8 cellular contexts compared by ENCODE assay signal in the genomic region with DNA sequence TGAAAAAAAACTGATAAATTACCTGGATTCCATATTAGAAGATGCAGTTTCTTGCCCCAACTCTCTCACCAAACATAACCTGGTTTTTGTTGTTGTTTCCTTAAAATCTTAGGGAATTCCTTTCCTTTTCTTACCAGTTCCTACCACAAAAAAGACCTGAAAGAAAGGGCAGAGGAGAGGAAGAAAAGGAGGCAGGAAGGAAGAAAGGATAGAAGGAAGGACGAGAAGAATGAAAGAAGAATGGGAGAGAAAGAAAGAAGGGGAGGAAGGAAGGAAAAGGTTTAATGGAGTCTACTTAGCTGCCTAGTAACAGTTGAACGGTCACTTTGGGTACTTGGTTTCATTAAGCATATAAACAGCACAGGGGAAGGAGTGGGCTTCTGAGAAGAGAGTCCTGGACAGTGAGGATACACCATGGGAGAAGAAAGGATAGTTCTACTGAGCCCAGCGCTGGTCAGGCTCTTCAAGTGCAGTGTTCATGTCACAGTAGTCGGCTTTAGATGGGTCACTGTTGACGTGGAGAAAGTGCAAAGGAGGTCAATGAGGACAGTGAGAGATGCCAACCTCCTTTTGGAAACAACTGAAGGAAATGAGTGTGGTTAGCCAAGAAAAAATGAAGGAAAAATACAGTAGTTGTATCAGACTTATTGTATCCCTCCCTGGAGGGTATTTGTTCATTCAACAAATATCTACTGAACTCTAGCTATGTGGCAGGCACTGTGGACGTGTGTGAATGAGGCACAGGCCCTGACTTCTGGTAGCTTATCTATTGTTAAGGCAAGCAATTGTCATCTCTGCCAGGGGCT. TPM values are rescaled to one million over a fixed set of nuclear protein-coding genes. Genes with fewer than 3 reads are reported as not detected.
DNase-seq lines count a peak whose midpoint lies in the region; ATAC-seq and TF ChIP-seq lines count a peak whose summit lies in the region.

No MANE protein-coding gene starts in this region.

- H3K79me2 ChIP-seq in DND-41 (ENCODE audit: insufficient read depth, low read length) (peaks cover 42% of the 10 kb centered on the region), PC-3 (ENCODE audit: low read length) (peaks cover 39% of the 10 kb centered on the region), osteoblast (ENCODE audit: insufficient read depth, low read length) (peaks cover 38% of the 10 kb centered on the region)

- H3K9me3 ChIP-seq in DND-41 (ENCODE audit: insufficient read depth, low read length, severe bottlenecking) (no peaks in the 10 kb centered on the region), PC-3 (ENCODE audit: low read length) (no peaks in the 10 kb centered on the region), endocrine pancreas (ENCODE audit: control insufficient read depth, low read length) (no peaks in the 10 kb centered on the region), osteoblast (ENCODE audit: low read depth, low read length) (no peaks in the 10 kb centered on the region)

- H3K27ac ChIP-seq in DND-41 (ENCODE audit: low read length) (peak overlapping the region; percentile 90), PC-3 (ENCODE audit: low read length) (no peak overlapping the region), osteoblast (ENCODE audit: low read depth, low read length) (peak overlapping the region; percentile 93)

- H3K4me2 ChIP-seq in DND-41 (ENCODE audit: insufficient read depth, low read length) (peak overlapping the region; percentile 75), PC-3 (ENCODE audit: low read length) (peak overlapping the region; percentile 76), osteoblast (ENCODE audit: insufficient read depth, low read length) (peak overlapping the region; percentile 77)

- intact Hi-C loops in PC-3 (cut with micrococcal nuclease) = loop anchor here (1.0 to 10.0 kb wide), 5 partner anchors 26 to 871 kb away; a partner anchor contains a TSS

- H4K20me1 ChIP-seq in DND-41 (ENCODE audit: insufficient read depth, low read length) = peaks cover 22% of the 10 kb centered on the region; the same call in 1 of the 2 replicates
- peaks cover 24% of the 10 kb centered on the region for H4K20me1 ChIP-seq in PC-3 (ENCODE audit: low read length)
- H4K20me1 ChIP-seq in osteoblast (ENCODE audit: insufficient read depth, low read length) = peaks cover 28% of the 10 kb centered on the region

- H3K4me1 ChIP-seq in DND-41 (ENCODE audit: insufficient read depth, low read length) (peaks cover 42% of the 10 kb centered on the region), PC-3 (ENCODE audit: insufficient read depth, low read length) (peaks cover 55% of the 10 kb centered on the region), endocrine pancreas (ENCODE audit: control insufficient read depth, insufficient read depth, low read length) (peaks cover 22% of the 10 kb centered on the region), osteoblast (ENCODE audit: insufficient read depth, low read length) (peaks cover 50% of the 10 kb centered on the region)

- no peaks in the 10 kb centered on the region for H3K9me2 ChIP-seq in PC-3 (replicated peaks; ENCODE audit: low read length)

- H3K27me3 ChIP-seq in DND-41 (ENCODE audit: insufficient read depth, low read length, poor library complexity) = no peaks in the 10 kb centered on the region
- H3K27me3 ChIP-seq in PC-3 (ENCODE audit: low read length) = no peaks in the 10 kb centered on the region
- no peaks in the 10 kb centered on the region for H3K27me3 ChIP-seq in endocrine pancreas (ENCODE audit: control insufficient read depth, insufficient read depth, low read length)
- H3K27me3 ChIP-seq in osteoblast (ENCODE audit: insufficient read depth, low read length) = no peaks in the 10 kb centered on the region

- peaks cover 7% of the 10 kb centered on the region; the same call in 1 of the 2 replicates for H3K36me3 ChIP-seq in DND-41 (ENCODE audit: insufficient read depth, low read length)
- no peaks in the 10 kb centered on the region for H3K36me3 ChIP-seq in PC-3 (ENCODE audit: low read depth, low read length)
- H3K36me3 ChIP-seq in endocrine pancreas (ENCODE audit: control insufficient read depth, insufficient read depth, low read length) = no peaks in the 10 kb centered on the region
- H3K36me3 ChIP-seq in osteoblast (ENCODE audit: insufficient read depth, low read length) = no peaks in the 10 kb centered on the region

- TF ChIP-seq CTCF in DND-41 (IDR thresholded peaks at IDR 0.05; ENCODE audit: borderline replicate concordance, extremely low read depth, low read length, poor library complexity, severe bottlenecking) (no peak), PC-3 (conservative IDR thresholded peaks at IDR 0.05; ENCODE audit: low read depth, low read length) (no peak), osteoblast (IDR thresholded peaks at IDR 0.05; ENCODE audit: extremely low read depth, low read depth, low read length) (no peak)

- CTCF ChIA-PET in PC-3 (lab: Charles Lee) = no interaction called here

- BruUV-seq in PC-3 (replicated peaks; lab: Mats Ljungman, UMichigan) = no TSS peak

- no peak for DNase-seq in DND-41
- peak; percentile 39 for DNase-seq in PC-3
- peak; percentile 63 for DNase-seq in osteoblast (ENCODE audit: insufficient read length, low spot score, missing footprints)
- DNase-seq in NCI-H526 (lab: John Stamatoyannopoulos, UW) = no peak

- ATAC-seq in DND-41 (ENCODE audit: insufficient read depth, low read depth) (no peak), PC-3 (no peak), HG02884 (IDR thresholded peaks at IDR 0.05; ENCODE audit: unreplicated experiment) (no peak), GM21381 (IDR thresholded peaks at IDR 0.05; ENCODE audit: unreplicated experiment) (no peak), GM19467 (IDR thresholded peaks at IDR 0.05; ENCODE audit: unreplicated experiment) (no peak)

- H2AFZ ChIP-seq in DND-41 (ENCODE audit: low read depth, low read length) (peak overlapping the region; percentile 99), PC-3 (ENCODE audit: low read length) (peak overlapping the region; percentile 93), osteoblast (ENCODE audit: low read length) (peak overlapping the region; percentile 49)

- POLR2A ChIA-PET in PC-3 (lab: Charles Lee; ENCODE audit: unreplicated experiment) = interaction anchor here (0.7 to 1.1 kb wide), 2 partner anchors 9 to 20 kb away, joined by 3 to 17 read pairs; no protein-coding TSS in a partner anchor

- H3F3A ChIP-seq in PC-3 (ENCODE audit: low read length, unreplicated experiment) = no peaks in the 10 kb centered on the region

- H3K4me3 ChIP-seq in DND-41 (ENCODE audit: low read depth in 1 of 2, low read length in 2 of 2) = peak overlapping the region; percentile 58 to 99; a peak in 3 of 4 replicates
- H3K4me3 ChIP-seq in PC-3 (ENCODE audit: low read length) = peak overlapping the region; percentile 82
- H3K4me3 ChIP-seq in endocrine pancreas (ENCODE audit: control insufficient read depth, insufficient read depth, low read length) = peak overlapping the region; percentile 79
- peak overlapping the region; percentile 95 for H3K4me3 ChIP-seq in osteoblast (ENCODE audit: insufficient read depth, low read length)

- H3K9ac ChIP-seq in DND-41 (ENCODE audit: low read depth, low read length) = peak overlapping the region; percentile 97
- peak overlapping the region; percentile 90; the same call in 1 of the 2 replicates for H3K9ac ChIP-seq in PC-3 (ENCODE audit: low read length)
- H3K9ac ChIP-seq in endocrine pancreas (ENCODE audit: control insufficient read depth, insufficient read depth, low read length) = no peak overlapping the region

RNA-seq across cellular contexts. Expression of a gene that starts 1.1 kb away (rescaled TPM):
- total RNA-seq in PC-3 (2014; rRNA removed) (52.3 and 58.1 TPM in 2 replicates), osteoblast (66.6 and 73.1 TPM in 2 replicates)

RNA-seq across cellular contexts. Expression of a gene that starts 34.5 kb away (rescaled TPM):
- total RNA-seq in PC-3 (2014; rRNA removed) (not detected in 2 replicates), osteoblast (not detected in 2 replicates)

Comparison
In these comparisons a context has a peak if more than half of its experiments do, and no peak if none do; other contexts are left out.
1. DNase-seq: peak in PC-3 (single experiment) and osteoblast (single experiment); none in DND-41 (single experiment) and NCI-H526 (0 of 2).
2. H2AFZ ChIP-seq: peak in every context shown above with its lines; median percentile 99 in DND-41; 93 in PC-3; 49 in osteoblast.
3. Peak in every context shown above with its lines, with median percentiles within 50 percentile points of each other: H3K4me2 ChIP-seq and H3K4me3 ChIP-seq.